Comparison of ENCODE assay signal across 19 cellular contexts in genomic region chr10:125455855-125456254, GRCh38.
"Had no signal": no experiment of that assay in that cellular context is flagged by ENCODE, and none has a peak within 500 bp of the region (broad histone marks: within the 10 kb centered on the region; RNA-seq: fewer than 3 reads in every experiment).

No MANE protein-coding gene starts in this region.

- H3K36me3 ChIP-seq: cardiac muscle cell, esophagus squamous epithelium, right lobe of liver, suprapubic skin had no signal

- DNase-seq: activated CD4-positive, alpha-beta memory T cell treated with anti-CD3 and anti-CD28 coated beads, Interleukin-2, amount 10 ng/mL, durations not matched to agents 7 days and 5 days; activated CD4-positive, alpha-beta T cell treated with anti-CD3 and anti-CD28 coated beads for 48 hours; activated CD4-positive, CD25-positive, alpha-beta regulatory T cell; activated CD8-positive, alpha-beta memory T cell treated with anti-CD3 and anti-CD28 coated beads, Interleukin-2, amount 10 ng/mL, durations not matched to agents 7 days and 5 days; activated naive CD4-positive, alpha-beta T cell treated with Interleukin-2 at 50 U/mL for 16 hours; activated naive CD8-positive, alpha-beta T cell treated with anti-CD3 and anti-CD28 coated beads, Interleukin-2, amount 10 ng/mL, durations not matched to agents 7 days and 5 days; activated T-cell treated with anti-CD3 and anti-CD28 coated beads, Interleukin-2, amount 50 U/mL, for 1 hour; amygdala; dermis blood vessel endothelial cell; effector memory CD4-positive, alpha-beta T cell; esophagus squamous epithelium; mammary epithelial cell; psoas muscle; right lobe of liver; small intestine; stimulated activated CD4-positive, alpha-beta T cell treated with anti-CD3 and anti-CD28 coated beads, Interleukin-4, amount 100 ng/mL, for 1 hour; stimulated activated naive CD8-positive, alpha-beta T cell treated with anti-CD3 and anti-CD28 coated beads, Interleukin-15, amount 100 ng/mL, for 72 hours had no signal

- H3K9me3 ChIP-seq: esophagus squamous epithelium, psoas muscle, right lobe of liver, suprapubic skin had no signal

- H3K27ac ChIP-seq: cardiac muscle cell, esophagus squamous epithelium, psoas muscle, right lobe of liver, suprapubic skin had no signal

- H3K4me3 ChIP-seq: cardiac muscle cell, esophagus squamous epithelium, psoas muscle, right lobe of liver, suprapubic skin had no signal

- H3K27me3 ChIP-seq: cardiac muscle cell, right lobe of liver had no signal

- H3K4me1 ChIP-seq: psoas muscle, right lobe of liver, suprapubic skin had no signal
